Comparison of ENCODE assay signal across 9 cellular contexts in the genomic region with DNA sequence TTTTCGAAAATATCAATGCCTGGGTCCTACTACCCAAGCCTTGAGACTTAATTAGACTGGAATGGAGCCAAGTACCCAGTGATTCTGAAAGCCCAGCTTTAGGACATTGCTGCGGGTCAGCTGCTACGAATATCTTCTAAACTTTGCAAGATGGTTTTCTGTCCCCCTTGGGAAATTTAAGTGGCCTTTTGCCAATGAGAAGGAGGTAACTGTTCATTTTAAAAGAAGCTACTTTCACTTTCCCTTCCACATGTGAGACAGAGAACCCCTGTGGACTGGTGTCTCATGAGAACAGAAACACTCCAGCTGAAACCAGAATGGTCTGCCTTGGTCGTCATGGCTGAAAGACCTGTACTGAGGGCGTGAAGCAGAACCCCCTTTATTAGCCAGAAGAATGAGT.
DNase-seq lines count a peak whose midpoint lies in the region; ATAC-seq and TF ChIP-seq lines count a peak whose summit lies in the region.
"Had no signal": no experiment of that assay in that cellular context is flagged by ENCODE, and none has a peak within 500 bp of the region (broad histone marks: within the 10 kb centered on the region; RNA-seq: fewer than 3 reads in every experiment).

No MANE protein-coding gene starts in this region.

- no peaks in the 10 kb centered on the region for H3K79me2 ChIP-seq in hepatocyte

- H3K9me2 ChIP-seq in hepatocyte (replicated peaks; ENCODE audit: insufficient read depth) = no peaks in the 10 kb centered on the region

- H3K9me3 ChIP-seq in naive thymus-derived CD4-positive, alpha-beta T cell (ENCODE audit: control insufficient read depth in 2 of 3, low read length in 3 of 3) = no peaks in the 10 kb centered on the region
- no peaks in the 10 kb centered on the region for H3K9me3 ChIP-seq in hepatocyte (ENCODE audit: low read depth)
- H3K9me3 ChIP-seq: A549 had no signal

- CTCF ChIA-PET in naive thymus-derived CD4-positive, alpha-beta T cell (lab: Charles Lee) = interaction anchor here (0.8 to 2.7 kb wide), 6 partner anchors 13 to 85 kb away, joined by 3 to 7 read pairs (median 3); partner anchors contain the start of gene SORL1

- H3K27me3 Mint-ChIP-seq in naive thymus-derived CD4-positive, alpha-beta T cell = no peaks in the 10 kb centered on the region

- peaks cover 0 to 29% (median 0%) of the 10 kb centered on the region in 5 donors for H3K36me3 Mint-ChIP-seq in naive thymus-derived CD4-positive, alpha-beta T cell

- peak overlapping the region; percentile 76 to 98 (median 94) for H3K27ac Mint-ChIP-seq in naive thymus-derived CD4-positive, alpha-beta T cell

- no peaks in the 10 kb centered on the region for H3K36me3 ChIP-seq in naive thymus-derived CD4-positive, alpha-beta T cell (ENCODE audit: control insufficient read depth in 2 of 3, insufficient read depth in 3 of 3, low read length in 3 of 3)
- H3K36me3 ChIP-seq in hepatocyte (replicated peaks; ENCODE audit: insufficient read depth, low read depth) = no peaks in the 10 kb centered on the region

- peak overlapping the region; percentile 53 for H3K4me3 ChIP-seq in naive thymus-derived CD4-positive, alpha-beta T cell (ENCODE audit: low read length)
- H3K4me3 ChIP-seq in hepatocyte = no peak overlapping the region
- H3K4me3 ChIP-seq: A549 had no signal

- peaks cover 0 to 13% (median 0%) of the 10 kb centered on the region in 11 donors for H3K9me3 Mint-ChIP-seq in naive thymus-derived CD4-positive, alpha-beta T cell

- H3K4me1 Mint-ChIP-seq in naive thymus-derived CD4-positive, alpha-beta T cell = peaks cover 35 to 61% (median 46%) of the 10 kb centered on the region in 7 donors

- WGBS in hepatocyte (ENCODE audit: low lambda C conversion rate, missing lambda C conversion rate) = 75% methylated on average over 5 of the region's 5 CpGs

- H3K4me2 ChIP-seq in hepatocyte = no peak overlapping the region
- H3K4me2 ChIP-seq: A549 had no signal

- ATAC-seq in HG03469 (IDR thresholded peaks at IDR 0.05; ENCODE audit: unreplicated experiment) = peak; percentile 90
- ATAC-seq in naive thymus-derived CD4-positive, alpha-beta T cell = peak; percentile 74
- ATAC-seq: A549 had no signal

- intact Hi-C loops in naive thymus-derived CD4-positive, alpha-beta T cell (cut with micrococcal nuclease) = loop anchor here (2.0 kb wide), 3 partner anchors 39 to 49 kb away; no protein-coding TSS in a partner anchor

- H3K4me1 ChIP-seq in naive thymus-derived CD4-positive, alpha-beta T cell (ENCODE audit: control insufficient read depth in 2 of 2, insufficient read depth in 2 of 2, low read length in 2 of 2) = peaks cover 15 to 35% of the 10 kb centered on the region in 2 donors
- H3K4me1 ChIP-seq in hepatocyte (ENCODE audit: insufficient read depth) = no peaks in the 10 kb centered on the region
- H3K4me1 ChIP-seq: A549 had no signal

- DNase-seq in NCI-H1105 treated with DMSO at 0.1 percent for 48 hours (lab: John Stamatoyannopoulos, UW) = peak; percentile 24
- no peak for DNase-seq in NCI-H1105 (lab: John Stamatoyannopoulos, UW)
- DNase-seq in GM20000 (ENCODE audit: low spot score) = peak; percentile 87
- DNase-seq in activated T-helper 9 cell treated with anti-CD3 and anti-CD28 coated beads, Interleukin-2, amount 50 U/mL, for 16 hours (ENCODE audit: low read depth) = peak; percentile 3
- peak in 7 of 9 donors; percentile 40 to 65 (median 58) for DNase-seq in naive thymus-derived CD4-positive, alpha-beta T cell
- no peak for DNase-seq in HUDEP-2 (lab: John Stamatoyannopoulos, UW; ENCODE audit: unreplicated experiment in 76 of 76)
- DNase-seq in hepatocyte (ENCODE audit: low spot score) = no peak

- H3K4me3 Mint-ChIP-seq in naive thymus-derived CD4-positive, alpha-beta T cell = peak overlapping the region; percentile 68 to 94 (median 83)

- no peaks in the 10 kb centered on the region for H3K27me3 ChIP-seq in naive thymus-derived CD4-positive, alpha-beta T cell (ENCODE audit: control insufficient read depth in 2 of 2, insufficient read depth in 2 of 2, low read length in 2 of 2)
- H3K27me3 ChIP-seq in hepatocyte = peaks cover 4% of the 10 kb centered on the region

- no peak for TF ChIP-seq CTCF in GM20000 (IDR thresholded peaks at IDR 0.05; ENCODE audit: extremely low read depth, missing control alignments)
- no peak for TF ChIP-seq CTCF in hepatocyte (IDR thresholded peaks at IDR 0.05; ENCODE audit: poor library complexity)

- no peaks in the 10 kb centered on the region for H4K20me1 ChIP-seq in hepatocyte (ENCODE audit: insufficient read depth, poor library complexity, severe bottlenecking)

- peak overlapping the region; percentile 55 for H3K27ac ChIP-seq in naive thymus-derived CD4-positive, alpha-beta T cell (ENCODE audit: low read depth, low read length)
- no peak overlapping the region for H3K27ac ChIP-seq in hepatocyte
- H3K27ac ChIP-seq: A549 had no signal

- POLR2A ChIA-PET in naive thymus-derived CD4-positive, alpha-beta T cell (lab: Charles Lee) = interaction anchor here (0.9 to 3.4 kb wide), 17 partner anchors 9 to 141 kb away, joined by 3 to 51 read pairs (median 4); partner anchors contain the start of genes SC5D, SORL1 and SORL1-AS1

- H2AFZ ChIP-seq in hepatocyte = no peak overlapping the region

Comparison
In these comparisons a context has a peak if more than half of its experiments do, and no peak if none do; other contexts are left out.
1. DNase-seq: peak in NCI-H1105 treated with DMSO at 0.1 percent for 48 hours (single experiment), GM20000 (single experiment), activated T-helper 9 cell treated with anti-CD3 and anti-CD28 coated beads, Interleukin-2, amount 50 U/mL, for 16 hours (single experiment) and naive thymus-derived CD4-positive, alpha-beta T cell (7 of 9); none in NCI-H1105 (single experiment), HUDEP-2 (0 of 76) and hepatocyte (single experiment).